Comparison of ENCODE assay signal across 17 cellular contexts in genomic region chr2:68316091-68316490, GRCh38. TPM values are rescaled to one million over a fixed set of nuclear protein-coding genes. Genes with fewer than 3 reads are reported as not detected.
A peak's percentile ranks its signal among the peaks of the same experiment; 100 is the strongest.
DNase-seq lines count a peak whose midpoint lies in the region; ATAC-seq and TF ChIP-seq lines count a peak whose summit lies in the region.
"Had no signal": no experiment of that assay in that cellular context is flagged by ENCODE, and none has a peak within 500 bp of the region (broad histone marks: within the 10 kb centered on the region; RNA-seq: fewer than 3 reads in every experiment).

No MANE protein-coding gene starts in this region.

- no peak overlapping the region for H3K27ac Mint-ChIP-seq in activated naive CD4-positive, alpha-beta T cell treated with anti-CD3 and anti-CD28 coated beads, Interleukin-2, amount 50 U/mL, for 72 hours

- no peaks in the 10 kb centered on the region for H3K36me3 Mint-ChIP-seq in activated naive CD4-positive, alpha-beta T cell treated with anti-CD3 and anti-CD28 coated beads, Interleukin-2, amount 50 U/mL, for 72 hours

- TF ChIP-seq CTCF in AG09309 (IDR thresholded peaks at IDR 0.05; ENCODE audit: control insufficient read depth, insufficient read depth, low read depth, low read length, missing control alignments) (peak; percentile 9), choroid plexus epithelial cell (conservative IDR thresholded peaks at IDR 0.05; ENCODE audit: low read depth, low read length) (no peak)

- POLR2A ChIA-PET in HEK293T (lab: Yijun Ruan, JAX): no interaction called here

- in situ Hi-C loops in SK-MEL-5 (cut with HindIII; ENCODE audit: low pct_unique_long_range_greater_than_20kb, low sequenced_read_pairs): no loop called here

- CTCF ChIA-PET in HEK293T (lab: Yijun Ruan, JAX): interaction anchor here (0.5 kb wide), 1 partner anchor 146 kb away, joined by 3 read pairs; no protein-coding TSS in a partner anchor

- peak; percentile 8 for DNase-seq in AG09309 (ENCODE audit: low read depth)
- DNase-seq in Kasumi-1 (lab: John Stamatoyannopoulos, UW): peak; percentile 58 to 82
- peak; percentile 53 for DNase-seq in SK-MEL-5 (ENCODE audit: low read depth, low spot score)
- peak; percentile 8 for DNase-seq in choroid plexus epithelial cell (ENCODE audit: low read depth)
- DNase-seq in activated naive CD4-positive, alpha-beta T cell treated with anti-CD3 and anti-CD28 coated beads, Interleukin-2, amount 50 U/mL, for 72 hours (ENCODE audit: low spot score in 2 of 2): no peak
- no peak for DNase-seq in HEK293T (ENCODE audit: extremely low spot score)
- DNase-seq: Caco-2, KG1, MG63, NCI-H1417, NCI-H1930, NCI-H524 had no signal

- H3K4me3 ChIP-seq in AG09309 (ENCODE audit: control insufficient read depth, low read depth, low read length): no peak overlapping the region
- no peak overlapping the region for H3K4me3 ChIP-seq in choroid plexus epithelial cell (ENCODE audit: low read depth, low read length)
- H3K4me3 ChIP-seq: HAP-1, MG63, SJSA1 had no signal

- no peak for ATAC-seq in activated naive CD4-positive, alpha-beta T cell treated with anti-CD3 and anti-CD28 coated beads, Interleukin-2, amount 50 U/mL, for 72 hours
- no peak for ATAC-seq in GM21360 (IDR thresholded peaks at IDR 0.05; ENCODE audit: unreplicated experiment)
- no peak for ATAC-seq in HG02970 (IDR thresholded peaks at IDR 0.05; ENCODE audit: low FRiP score, unreplicated experiment)

- no peaks in the 10 kb centered on the region for H3K9me3 Mint-ChIP-seq in activated naive CD4-positive, alpha-beta T cell treated with anti-CD3 and anti-CD28 coated beads, Interleukin-2, amount 50 U/mL, for 72 hours

TF ChIP-seq in HEK293T, 16 proteins besides CTCF, POLR2A, EP300 and RAD21:
- TF ChIP-seq BHLHE40 (IDR thresholded peaks at IDR 0.05; ENCODE audit: borderline replicate concordance) (no peak), SUZ12 (IDR thresholded peaks at IDR 0.05) (no peak), CTBP1 (IDR thresholded peaks at IDR 0.05; ENCODE audit: borderline replicate concordance) (no peak), PKNOX1 (IDR thresholded peaks at IDR 0.05) (no peak), TARDBP (IDR thresholded peaks at IDR 0.05) (no peak)

RNA-seq across cellular contexts. Expression of gene CNRIP1, which starts 3.7 kb away (rescaled TPM):
- 28.4 and 34.9 TPM in 2 replicates for total RNA-seq in SK-MEL-5 (2014; rRNA removed; shearing (Covaris generic))
- 42.9 and 53.3 TPM in 2 replicates for polyA plus RNA-seq in SK-MEL-5 (2015; cell fraction: cytosol; rRNA removed)
- polyA plus RNA-seq in SK-MEL-5 (2015; cell fraction: nucleus; rRNA removed): 19.9 and 30.2 TPM in 2 replicates
- total RNA-seq in activated naive CD4-positive, alpha-beta T cell treated with anti-CD3 and anti-CD28 coated beads, Interleukin-2, amount 50 U/mL, for 72 hours: not detected
- total RNA-seq: Caco-2 had no signal

RNA-seq across cellular contexts. Expression of gene PLEK, which starts 49.0 kb away (rescaled TPM):
- not detected in 2 replicates for total RNA-seq in SK-MEL-5 (2014; rRNA removed; shearing (Covaris generic))
- 0.03 TPM in 1 of 2 replicates, not detected in the other for polyA plus RNA-seq in SK-MEL-5 (2015; cell fraction: cytosol; rRNA removed)
- polyA plus RNA-seq in SK-MEL-5 (2015; cell fraction: nucleus; rRNA removed): 1.6 TPM in 1 of 2 replicates, not detected in the other
- total RNA-seq in activated naive CD4-positive, alpha-beta T cell treated with anti-CD3 and anti-CD28 coated beads, Interleukin-2, amount 50 U/mL, for 72 hours: 1 to 10 TPM in 1 of 2 donors, under 1 TPM in 1; 0.88 to 1.4 TPM
- total RNA-seq: A172, Caco-2, SJSA1 had no signal

Comparison
In these comparisons a context has a peak if more than half of its experiments do, and no peak if none do; other contexts are left out.
1. DNase-seq: peak in AG09309 (single experiment), Kasumi-1 (2 of 2), SK-MEL-5 (single experiment) and choroid plexus epithelial cell (single experiment); none in activated naive CD4-positive, alpha-beta T cell treated with anti-CD3 and anti-CD28 coated beads, Interleukin-2, amount 50 U/mL, for 72 hours (0 of 2) and HEK293T (single experiment).
2. RNA of gene CNRIP1, which starts 3.7 kb away (total RNA-seq): 28.4 to 34.9 TPM in SK-MEL-5; not detected in activated naive CD4-positive, alpha-beta T cell treated with anti-CD3 and anti-CD28 coated beads, Interleukin-2, amount 50 U/mL, for 72 hours; every median in the first group is over 10 times any median in the second.